Comparison of ENCODE assay signal across 28 cellular contexts in the genomic region with DNA sequence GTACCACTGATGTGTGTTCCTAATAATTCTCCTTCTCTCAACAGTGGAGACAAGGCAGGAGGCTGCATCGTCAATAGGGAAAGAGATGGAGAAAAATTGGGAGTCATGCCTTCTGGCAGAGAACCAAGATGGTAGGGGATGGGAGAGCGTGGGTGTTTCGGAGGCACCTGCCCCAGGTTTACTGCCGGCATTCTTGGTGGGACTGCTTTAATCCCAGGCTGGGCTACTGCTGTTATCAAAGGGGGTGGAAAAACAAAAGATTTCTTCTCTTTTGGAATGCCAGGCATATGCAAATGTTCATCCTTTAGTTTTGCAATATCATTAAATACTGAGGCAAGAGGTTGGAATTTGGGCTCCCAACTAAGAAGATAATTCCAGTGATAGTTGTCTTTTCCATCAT.
"Had no signal": no experiment of that assay in that cellular context is flagged by ENCODE, and none has a peak within 500 bp of the region (broad histone marks: within the 10 kb centered on the region; RNA-seq: fewer than 3 reads in every experiment).

No MANE protein-coding gene starts in this region.

- FAIRE-seq: keratinocyte had no signal

- H3K4me3 Mint-ChIP-seq: dendritic cell treated with granulocyte-macrophage colony-stimulating factor and Interleukin-4, amounts not matched to agents 40 ng/mL and 50 ng/mL, for 4 days; endodermal cell; naive thymus-derived CD8-positive, alpha-beta T cell; nephron progenitor cell; stimulated activated effector memory CD8-positive, alpha-beta T cell treated with anti-CD3 and anti-CD28 coated beads, Interleukin-12 subunit alpha, Interleukin-12 subunit beta, amount 100 ng/mL, for 72 hours had no signal

- H3K27me3 ChIP-seq: colonic mucosa, gastroesophageal sphincter, right atrium auricular region, sigmoid colon, testis, tibial nerve, upper lobe of right lung, uterus had no signal

- H3K36me3 Mint-ChIP-seq: naive thymus-derived CD8-positive, alpha-beta T cell; stimulated activated effector memory CD8-positive, alpha-beta T cell treated with anti-CD3 and anti-CD28 coated beads, Interleukin-12 subunit alpha, Interleukin-12 subunit beta, amount 100 ng/mL, for 72 hours had no signal

- H3K27me3 Mint-ChIP-seq: dendritic cell treated with granulocyte-macrophage colony-stimulating factor and Interleukin-4, amounts not matched to agents 40 ng/mL and 50 ng/mL, for 4 days had no signal

- H3K4me3 ChIP-seq: colonic mucosa, gastroesophageal sphincter, heart right ventricle, lower lobe of right lung, prostate gland, right atrium auricular region, sigmoid colon, testis, tibial nerve, upper lobe of right lung, uterus had no signal

- ATAC-seq: esophagus mucosa; foreskin keratinocyte; gastroesophageal sphincter; heart right ventricle; left ventricle myocardium superior; lower lobe of right lung; naive thymus-derived CD8-positive, alpha-beta T cell; stimulated activated effector memory CD8-positive, alpha-beta T cell treated with anti-CD3 and anti-CD28 coated beads, Interleukin-12 subunit alpha, Interleukin-12 subunit beta, amount 100 ng/mL, for 72 hours; stimulated activated naive CD8-positive, alpha-beta T cell treated with anti-CD3 and anti-CD28 coated beads, Interleukin-15, Interleukin-2, amounts not matched to agents 100 U/mL and 50 U/mL, for 24 hours; upper lobe of right lung had no signal

- H3K9me3 ChIP-seq: colonic mucosa, gastroesophageal sphincter, heart right ventricle, lower lobe of right lung, prostate gland, right atrium auricular region, sigmoid colon, testis, tibial nerve, upper lobe of right lung, uterus had no signal

- H3K27ac ChIP-seq: colonic mucosa, epithelial cell of prostate, foreskin keratinocyte, gastroesophageal sphincter, heart right ventricle, lower lobe of right lung, prostate gland, right atrium auricular region, sigmoid colon, testis, tibial nerve, upper lobe of right lung, uterus had no signal

- H3K27ac Mint-ChIP-seq: dendritic cell treated with granulocyte-macrophage colony-stimulating factor and Interleukin-4, amounts not matched to agents 40 ng/mL and 50 ng/mL, for 4 days; endodermal cell; naive thymus-derived CD8-positive, alpha-beta T cell; nephron progenitor cell; stimulated activated effector memory CD8-positive, alpha-beta T cell treated with anti-CD3 and anti-CD28 coated beads, Interleukin-12 subunit alpha, Interleukin-12 subunit beta, amount 100 ng/mL, for 72 hours had no signal

- H3K9me3 Mint-ChIP-seq: dendritic cell treated with granulocyte-macrophage colony-stimulating factor and Interleukin-4, amounts not matched to agents 40 ng/mL and 50 ng/mL, for 4 days; endodermal cell; nephron progenitor cell; stimulated activated effector memory CD8-positive, alpha-beta T cell treated with anti-CD3 and anti-CD28 coated beads, Interleukin-12 subunit alpha, Interleukin-12 subunit beta, amount 100 ng/mL, for 72 hours had no signal

- H3K4me1 Mint-ChIP-seq: endodermal cell; nephron progenitor cell; stimulated activated effector memory CD8-positive, alpha-beta T cell treated with anti-CD3 and anti-CD28 coated beads, Interleukin-12 subunit alpha, Interleukin-12 subunit beta, amount 100 ng/mL, for 72 hours had no signal

- DNase-seq: colonic mucosa; effector CD8-positive, alpha-beta T cell; endodermal cell; foreskin keratinocyte; heart right ventricle; hippocampal formation; left ventricle myocardium superior; lower lobe of right lung; naive thymus-derived CD8-positive, alpha-beta T cell; nephron progenitor cell; nucleus accumbens; sigmoid colon; stimulated activated CD4-positive, alpha-beta T cell treated with anti-CD3 and anti-CD28 coated beads, Interleukin-2, amount 100 ng/mL, for 24 hours; stimulated activated CD4-positive, alpha-beta T cell treated with anti-CD3 and anti-CD28 coated beads, Interleukin-4, amount 100 ng/mL, for 24 hours; stimulated activated naive CD8-positive, alpha-beta T cell treated with anti-CD3 and anti-CD28 coated beads, Interleukin-15, Interleukin-2, amounts not matched to agents 100 U/mL and 50 U/mL, for 24 hours; substantia nigra; testis; upper lobe of right lung; uterus had no signal

- H3K36me3 ChIP-seq: colonic mucosa, gastroesophageal sphincter, heart right ventricle, lower lobe of right lung, prostate gland, right atrium auricular region, sigmoid colon, tibial nerve, upper lobe of right lung, uterus had no signal

- H3K4me1 ChIP-seq: colonic mucosa, foreskin keratinocyte, gastroesophageal sphincter, heart right ventricle, lower lobe of right lung, prostate gland, right atrium auricular region, sigmoid colon, testis, tibial nerve, upper lobe of right lung, uterus had no signal
